Comparison of ENCODE assay signal across 2 cellular contexts in the genomic region with DNA sequence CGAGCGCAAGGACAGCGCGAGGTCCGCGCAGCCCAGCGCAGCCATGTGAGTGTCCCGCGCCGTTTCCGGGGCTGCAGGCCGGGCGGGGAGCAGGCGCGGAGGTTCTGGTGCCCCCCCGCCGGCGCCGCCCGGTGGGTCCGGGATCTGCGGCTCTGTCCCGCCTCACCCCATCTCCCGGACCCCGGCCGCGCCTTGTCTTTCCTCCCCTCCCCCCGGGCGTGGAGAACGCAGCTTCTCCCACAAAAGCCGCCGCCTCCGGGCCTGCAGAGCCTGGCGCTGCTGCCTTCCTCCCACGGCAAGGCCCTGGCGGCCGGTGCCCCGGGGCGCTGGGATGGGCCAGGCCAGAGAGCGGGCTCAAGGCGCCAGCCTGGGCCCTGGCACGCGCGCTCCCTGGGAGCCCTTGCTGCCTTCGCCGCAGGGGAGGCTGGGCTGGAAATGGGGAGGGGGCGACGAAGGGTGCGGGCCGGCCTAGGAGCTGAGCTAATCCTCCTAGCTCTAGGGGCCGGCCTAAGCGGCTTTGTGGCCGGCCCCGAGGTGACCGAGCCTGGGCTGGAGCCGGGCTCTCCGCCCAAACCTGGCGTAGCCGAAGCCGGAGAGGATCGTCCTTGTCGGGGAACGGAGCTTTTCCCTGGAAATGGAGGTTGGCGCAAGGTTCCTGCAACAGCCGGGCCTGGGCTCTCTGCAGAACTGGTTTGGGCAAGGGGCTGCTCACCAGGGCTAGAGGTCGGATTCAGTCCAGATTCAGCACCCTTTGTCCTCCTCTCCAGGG.
A peak's percentile ranks its signal among the peaks of the same experiment; 100 is the strongest.
TF ChIP-seq lines count a peak whose summit lies in the region.

No MANE protein-coding gene starts in this region.

TF ChIP-seq in HEK293T, 16 proteins besides CTCF, POLR2A, EP300 and RAD21:
- no peak for TF ChIP-seq SUZ12 (IDR thresholded peaks at IDR 0.05)
- TF ChIP-seq FOXK2 (IDR thresholded peaks at IDR 0.05) = no peak
- TF ChIP-seq CTBP1 (IDR thresholded peaks at IDR 0.05; ENCODE audit: borderline replicate concordance) = no peak
- TF ChIP-seq, protein P1, sequence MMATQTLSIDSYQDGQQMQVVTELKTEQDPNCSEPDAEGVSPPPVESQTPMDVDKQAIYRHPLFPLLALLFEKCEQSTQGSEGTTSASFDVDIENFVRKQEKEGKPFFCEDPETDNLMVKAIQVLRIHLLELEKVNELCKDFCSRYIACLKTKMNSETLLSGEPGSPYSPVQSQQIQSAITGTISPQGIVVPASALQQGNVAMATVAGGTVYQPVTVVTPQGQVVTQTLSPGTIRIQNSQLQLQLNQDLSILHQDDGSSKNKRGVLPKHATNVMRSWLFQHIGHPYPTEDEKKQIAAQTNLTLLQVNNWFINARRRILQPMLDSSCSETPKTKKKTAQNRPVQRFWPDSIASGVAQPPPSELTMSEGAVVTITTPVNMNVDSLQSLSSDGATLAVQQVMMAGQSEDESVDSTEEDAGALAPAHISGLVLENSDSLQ (IDR thresholded peaks at IDR 0.05) = no peak
- no peak for TF ChIP-seq ARNT (IDR thresholded peaks at IDR 0.05)
- TF ChIP-seq SP1 (IDR thresholded peaks at IDR 0.05) = no peak
- no peak for TF ChIP-seq ZNF384 (IDR thresholded peaks at IDR 0.05)
- TF ChIP-seq TARDBP (IDR thresholded peaks at IDR 0.05) = no peak
- TF ChIP-seq HDGF (IDR thresholded peaks at IDR 0.05; ENCODE audit: borderline replicate concordance) = no peak
- TF ChIP-seq FOXM1 (IDR thresholded peaks at IDR 0.05; ENCODE audit: borderline replicate concordance) = no peak
- TF ChIP-seq BHLHE40 (IDR thresholded peaks at IDR 0.05; ENCODE audit: borderline replicate concordance) = no peak
- TF ChIP-seq ELF4 (IDR thresholded peaks at IDR 0.05) = no peak

TF ChIP-seq in H1, 55 proteins besides CTCF, POLR2A, EP300 and RAD21:
- TF ChIP-seq GTF2F1 (IDR thresholded peaks at IDR 0.05; ENCODE audit: borderline replicate concordance, low read depth, low read length) (no peak), TBP (IDR thresholded peaks at IDR 0.05; ENCODE audit: low read depth, low read length) (peak; percentile 72), KDM4A (IDR thresholded peaks at IDR 0.05; ENCODE audit: low read depth, low read length, severe bottlenecking) (peak; percentile 71)
